In the genomic region with DNA sequence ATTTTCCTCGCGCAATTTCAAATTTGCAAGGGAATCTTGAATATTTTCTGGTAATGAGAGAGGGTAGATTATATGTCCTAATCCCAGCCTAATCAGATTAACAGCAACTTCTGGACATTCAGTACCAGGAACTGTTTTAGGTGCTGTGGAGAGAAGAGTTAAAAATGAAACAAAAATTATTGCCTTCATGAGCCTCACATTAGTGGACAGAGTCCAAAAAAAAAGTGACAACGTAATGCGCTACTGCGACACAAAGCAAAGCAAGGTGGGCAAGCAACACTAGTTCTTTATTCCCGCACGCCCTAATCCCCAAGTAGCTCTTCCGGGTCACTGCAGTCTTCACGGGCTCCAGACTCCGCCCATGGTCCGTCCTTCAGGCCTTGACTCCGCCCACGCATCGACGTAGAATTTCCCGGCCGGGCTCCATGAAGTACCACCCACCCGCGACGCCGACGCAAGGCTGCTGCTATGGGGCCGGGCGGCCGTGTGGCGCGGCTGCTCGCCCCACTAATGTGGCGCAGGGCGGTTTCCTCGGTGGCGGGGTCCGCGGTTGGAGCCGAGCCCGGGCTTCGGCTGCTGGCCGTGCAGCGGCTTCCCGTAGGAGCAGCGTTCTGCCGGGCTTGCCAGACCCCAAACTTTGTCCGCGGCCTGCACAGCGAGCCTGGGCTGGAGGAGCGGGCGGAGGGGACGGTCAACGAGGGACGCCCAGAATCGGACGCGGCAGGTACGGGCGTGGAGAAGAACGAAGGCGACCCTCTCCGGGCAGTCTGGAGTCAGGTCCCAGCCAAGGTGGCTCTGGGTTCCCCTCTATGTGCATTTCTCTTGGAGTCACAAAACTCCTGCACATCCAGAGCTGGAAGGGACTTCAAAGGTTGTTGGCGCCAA, we compare ENCODE assay signal across 1 cellular context.
TF ChIP-seq lines count a peak whose summit lies in the region.

Gene MALSU1, plus strand, starts transcription at position 455 of the 885 bp plus-strand sequence. Its CDS starts 14 bp downstream, at position 469.

TF ChIP-seq in HepG2, 621 proteins besides CTCF, POLR2A, EP300 and RAD21 (continued from another document and continues in another):
- TF ChIP-seq REXO4 (CRISPR knock-in tag; IDR thresholded peaks at IDR 0.05; ENCODE audit: borderline replicate concordance) (no peak), BATF2 (CRISPR knock-in tag; IDR thresholded peaks at IDR 0.05) (0 out of 2 replicates have a peak, but pooled peaks have one; percentile 63), ATF3 (CRISPR knock-in tag; IDR thresholded peaks at IDR 0.05) (no peak), SP5 (CRISPR knock-in tag; IDR thresholded peaks at IDR 0.05; ENCODE audit: borderline replicate concordance, low read depth) (peak; percentile 60; the same call in 1 of the 2 replicates), GTF3A (CRISPR knock-in tag; conservative IDR thresholded peaks at IDR 0.05) (no peak), ZNF746 (CRISPR knock-in tag; IDR thresholded peaks at IDR 0.05) (0 out of 2 replicates have a peak, but pooled peaks have one; percentile 58), ZNF251 (CRISPR knock-in tag; IDR thresholded peaks at IDR 0.05) (no peak), ZBTB21 (CRISPR knock-in tag; IDR thresholded peaks at IDR 0.05) (peak; percentile 3; the same call in 1 of the 2 replicates), KDM6A (CRISPR knock-in tag; IDR thresholded peaks at IDR 0.05; ENCODE audit: low read depth) (no peak), ZBTB7A (CRISPR knock-in tag; IDR thresholded peaks at IDR 0.05) (peak; percentile 21; the same call in 1 of the 2 replicates), NFRKB (IDR thresholded peaks at IDR 0.05) (no peak), GLI4 (CRISPR knock-in tag; IDR thresholded peaks at IDR 0.05; ENCODE audit: borderline replicate concordance) (peak; percentile 48; the same call in 1 of the 2 replicates), BORCS8-MEF2B (CRISPR knock-in tag; IDR thresholded peaks at IDR 0.05) (peak; percentile 86; the same call in 1 of the 2 replicates), SRSF4 (IDR thresholded peaks at IDR 0.05; ENCODE audit: low read depth, low read length, poor library complexity, severe bottlenecking) (no peak), SP4 (CRISPR knock-in tag; IDR thresholded peaks at IDR 0.05) (peak; percentile 98), ZNF83 (CRISPR knock-in tag; IDR thresholded peaks at IDR 0.05; ENCODE audit: borderline replicate concordance) (no peak), KIAA2018 (CRISPR knock-in tag; IDR thresholded peaks at IDR 0.05; ENCODE audit: borderline replicate concordance) (no peak), FOXK2 (IDR thresholded peaks at IDR 0.05) (peak; percentile 20; the same call in 1 of the 2 replicates), MAFK (conservative IDR thresholded peaks at IDR 0.05 in 1 of 2, IDR thresholded peaks at IDR 0.05 in 1 of 2; ENCODE audit: low read length in 2 of 2) (no peak), EEA1 (CRISPR knock-in tag; IDR thresholded peaks at IDR 0.05; ENCODE audit: borderline replicate concordance) (0 out of 2 replicates have a peak, but pooled peaks have one; percentile 62), ZNF354B (CRISPR knock-in tag; IDR thresholded peaks at IDR 0.05) (no peak), ZFX (CRISPR knock-in tag; IDR thresholded peaks at IDR 0.05; ENCODE audit: low read depth) (peak; percentile 99), ZNF7 (CRISPR knock-in tag; IDR thresholded peaks at IDR 0.05) (no peak), ZNF513 (CRISPR knock-in tag; conservative IDR thresholded peaks at IDR 0.05) (no peak), MLLT10 (CRISPR knock-in tag; IDR thresholded peaks at IDR 0.05) (no peak), ZHX2 (IDR thresholded peaks at IDR 0.05; ENCODE audit: low read depth) (no peak; the same call in 1 of the 2 replicates), ZHX2 (CRISPR knock-in tag; IDR thresholded peaks at IDR 0.05; ENCODE audit: borderline replicate concordance) (no peak), TBP (CRISPR knock-in tag; IDR thresholded peaks at IDR 0.05) (no peak), ZNF644 (CRISPR knock-in tag; IDR thresholded peaks at IDR 0.05; ENCODE audit: low read depth) (no peak), JUND (CRISPR knock-in tag; IDR thresholded peaks at IDR 0.05) (no peak), GATAD1 (CRISPR knock-in tag; IDR thresholded peaks at IDR 0.05) (peak; percentile 92), HDAC6 (IDR thresholded peaks at IDR 0.05; ENCODE audit: low read depth, low read length) (no peak), SMC3 (IDR thresholded peaks at IDR 0.05; ENCODE audit: low read length) (no peak), NFE2L2 (IDR thresholded peaks at IDR 0.05; ENCODE audit: low read length) (no peak), SOX6 (IDR thresholded peaks at IDR 0.05) (no peak), SOX6 (CRISPR knock-in tag; IDR thresholded peaks at IDR 0.05) (peak; percentile 73), SIN3B (IDR thresholded peaks at IDR 0.05; ENCODE audit: low read length) (no peak)
